In the genomic region with DNA sequence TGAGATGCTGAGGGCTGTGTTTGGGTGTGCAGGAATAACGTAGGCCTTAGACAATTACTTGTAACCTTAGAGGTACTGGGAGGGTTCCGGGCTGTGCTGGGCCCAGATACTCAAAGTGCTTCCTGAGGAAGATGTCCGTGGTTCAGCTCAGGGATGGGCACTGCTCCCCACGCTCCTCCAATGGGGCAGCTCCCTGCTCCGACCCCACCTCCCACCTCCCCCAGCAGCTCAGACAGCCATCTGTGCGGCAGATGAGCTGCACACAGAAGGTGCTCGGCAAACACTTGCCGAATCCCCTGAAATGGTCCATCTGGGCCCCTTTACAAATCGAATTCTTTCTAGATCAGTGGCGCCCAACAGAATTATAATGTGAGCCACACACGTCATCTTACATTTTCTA, we compare ENCODE assay signal across 19 cellular contexts.
DNase-seq lines count a peak whose midpoint lies in the region; TF ChIP-seq lines count a peak whose summit lies in the region.
"Had no signal": no experiment of that assay in that cellular context is flagged by ENCODE, and none has a peak within 500 bp of the region (broad histone marks: within the 10 kb centered on the region; RNA-seq: fewer than 3 reads in every experiment).

No MANE protein-coding gene starts in this region.

- TF ChIP-seq CTCF in CD14-positive monocyte (IDR thresholded peaks at IDR 0.05) (no peak), HL-60 (IDR thresholded peaks at IDR 0.05; ENCODE audit: insufficient read depth, low read length) (no peak)

- H3K27ac Mint-ChIP-seq in CD14-positive monocyte, result peak overlapping the region; percentile 81 to 98 (median 95)
- no peak overlapping the region for H3K27ac Mint-ChIP-seq in activated CD4-positive, alpha-beta memory T cell treated with anti-CD3 and anti-CD28 coated beads, Interleukin-2, amount 10 ng/mL, durations not matched to agents 7 days and 5 days
- H3K27ac Mint-ChIP-seq: HFFc6 had no signal

- no peak for DNase-seq in CD14-positive monocyte (ENCODE audit: low spot score)
- DNase-seq in HL-60 (ENCODE audit: low read depth in 1 of 2, low spot score in 1 of 2), result no peak
- DNase-seq in NCI-H82 (lab: John Stamatoyannopoulos, UW), result peak; percentile 99
- DNase-seq in iPS-NIHi7 (ENCODE audit: extremely low spot score), result peak; percentile 16
- DNase-seq in mucosa of gallbladder (ENCODE audit: low spot score), result no peak
- no peak for DNase-seq in mesenteric fat pad (ENCODE audit: low spot score)
- no peak for DNase-seq in activated CD4-positive, alpha-beta memory T cell treated with anti-CD3 and anti-CD28 coated beads, Interleukin-2, amount 10 ng/mL, durations not matched to agents 7 days and 5 days
- no peak for DNase-seq in activated CD4-positive, CD25-positive, alpha-beta regulatory T cell (lab: John Stamatoyannopoulos, UW)
- DNase-seq: ACHN; activated CD4-positive, alpha-beta T cell treated with anti-CD3 and anti-CD28 coated beads for 1 hour; CD4-positive, CD25-positive, alpha-beta regulatory T cell; dermis blood vessel endothelial cell; erythroblast; foreskin melanocyte; HFFc6; midbrain; NCI-H1105 treated with DMSO at 0.1 percent for 48 hours; stimulated activated CD4-positive, alpha-beta T cell treated with anti-CD3 and anti-CD28 coated beads, Interleukin-12 subunit alpha, Interleukin-12 subunit beta, amount 100 ng/mL, for 4 hours had no signal

- H3K27me3 Mint-ChIP-seq in CD14-positive monocyte (ENCODE audit: low read depth in 3 of 3), result no peaks in the 10 kb centered on the region
- peaks cover under 1% of the 10 kb centered on the region for H3K27me3 Mint-ChIP-seq in activated CD4-positive, alpha-beta memory T cell treated with anti-CD3 and anti-CD28 coated beads, Interleukin-2, amount 10 ng/mL, durations not matched to agents 7 days and 5 days
- H3K27me3 Mint-ChIP-seq: CD4-positive, CD25-positive, alpha-beta regulatory T cell had no signal

- CTCF ChIA-PET in activated CD4-positive, alpha-beta memory T cell treated with anti-CD3 and anti-CD28 coated beads, Interleukin-2, amount 10 ng/mL, durations not matched to agents 7 days and 5 days (lab: Charles Lee), result no interaction called here

- H3K9me3 Mint-ChIP-seq in CD14-positive monocyte, result no peaks in the 10 kb centered on the region
- H3K9me3 Mint-ChIP-seq in activated CD4-positive, alpha-beta memory T cell treated with anti-CD3 and anti-CD28 coated beads, Interleukin-2, amount 10 ng/mL, durations not matched to agents 7 days and 5 days, result no peaks in the 10 kb centered on the region

- no peaks in the 10 kb centered on the region for H3K27me3 ChIP-seq in HL-60 (ENCODE audit: insufficient read depth, poor library complexity, severe bottlenecking)
- H3K27me3 ChIP-seq: suprapubic skin had no signal

- POLR2A ChIA-PET in activated CD4-positive, alpha-beta memory T cell treated with anti-CD3 and anti-CD28 coated beads, Interleukin-2, amount 10 ng/mL, durations not matched to agents 7 days and 5 days (lab: Charles Lee), result interaction anchor here (1.1 to 1.3 kb wide), 2 partner anchors 32 to 108 kb away, joined by 3 read pairs; no protein-coding TSS in a partner anchor

- peak overlapping the region; percentile 94 for H3K27ac ChIP-seq in HL-60 (replicated peaks)
- H3K27ac ChIP-seq: suprapubic skin had no signal

- peaks cover 96% of the 10 kb centered on the region for H3K4me1 Mint-ChIP-seq in CD14-positive monocyte
- H3K4me1 Mint-ChIP-seq in activated CD4-positive, alpha-beta memory T cell treated with anti-CD3 and anti-CD28 coated beads, Interleukin-2, amount 10 ng/mL, durations not matched to agents 7 days and 5 days, result peaks cover 30% of the 10 kb centered on the region

- no peak overlapping the region for H3K4me3 Mint-ChIP-seq in CD14-positive monocyte
- H3K4me3 Mint-ChIP-seq in activated CD4-positive, alpha-beta memory T cell treated with anti-CD3 and anti-CD28 coated beads, Interleukin-2, amount 10 ng/mL, durations not matched to agents 7 days and 5 days, result no peak overlapping the region
- H3K4me3 Mint-ChIP-seq: HFFc6 had no signal

- H3K36me3 Mint-ChIP-seq in CD14-positive monocyte, result no peaks in the 10 kb centered on the region
- H3K36me3 Mint-ChIP-seq in activated CD4-positive, alpha-beta memory T cell treated with anti-CD3 and anti-CD28 coated beads, Interleukin-2, amount 10 ng/mL, durations not matched to agents 7 days and 5 days (ENCODE audit: low read depth), result no peaks in the 10 kb centered on the region
- H3K36me3 Mint-ChIP-seq: CD4-positive, CD25-positive, alpha-beta regulatory T cell had no signal

- intact Hi-C loops in CD14-positive monocyte (cut with micrococcal nuclease), result loop anchor here (5.0 to 10.0 kb wide), 4 partner anchors 36 to 126 kb away; no protein-coding TSS in a partner anchor

- H3K4me3 ChIP-seq in HL-60 (replicated peaks; ENCODE audit: insufficient read depth, low read length), result no peak overlapping the region
- H3K4me3 ChIP-seq: suprapubic skin had no signal

Comparison
In these comparisons a context has a peak if more than half of its experiments do, and no peak if none do; other contexts are left out.
1. DNase-seq: peak in NCI-H82 (single experiment) and iPS-NIHi7 (single experiment); none in CD14-positive monocyte (single experiment), HL-60 (0 of 2), mucosa of gallbladder (single experiment), mesenteric fat pad (single experiment), activated CD4-positive, alpha-beta memory T cell treated with anti-CD3 and anti-CD28 coated beads, Interleukin-2, amount 10 ng/mL, durations not matched to agents 7 days and 5 days (single experiment) and activated CD4-positive, CD25-positive, alpha-beta regulatory T cell (0 of 4).